Comparison of ENCODE assay signal across 20 cellular contexts in genomic region chr9:77131411-77131810, GRCh38.
"Had no signal": no experiment of that assay in that cellular context is flagged by ENCODE, and none has a peak within 500 bp of the region (broad histone marks: within the 10 kb centered on the region; RNA-seq: fewer than 3 reads in every experiment).

No MANE protein-coding gene starts in this region.

- H3K9me3 Mint-ChIP-seq: mesothelial cell of epicardium, natural killer cell, neural progenitor cell had no signal

- H3K4me1 Mint-ChIP-seq: memory B cell; natural killer cell; stimulated activated memory B cell treated with anti-CD40 and anti-IgM and Interleukin-4, amounts not matched to agents 10 μg/mL and 1 μg/mL and 100 μg/mL, for 72 hours had no signal

- H3K4me1 ChIP-seq: gastrocnemius medialis, heart right ventricle, left ventricle myocardium inferior, lower lobe of right lung, tibial artery, upper lobe of left lung, uterus had no signal

- H3K9me3 ChIP-seq: gastrocnemius medialis, lower lobe of right lung, ovary had no signal

- H3K27ac ChIP-seq: gastrocnemius medialis, heart right ventricle, left ventricle myocardium inferior, lower lobe of right lung, neural progenitor cell, ovary, tibial artery, upper lobe of left lung, uterus had no signal

- DNase-seq: effector memory CD4-positive, alpha-beta T cell; gastrocnemius medialis; heart right ventricle; islet precursor cell; left ventricle myocardium inferior; lower lobe of right lung; natural killer cell; nucleus accumbens; ovary; right cardiac atrium; stimulated activated CD4-positive, alpha-beta T cell treated with anti-CD3 and anti-CD28 coated beads, Interleukin-4, amount 100 ng/mL, for 1 hour; tibial artery; upper lobe of left lung; uterus had no signal

- H3K36me3 ChIP-seq: gastrocnemius medialis, heart right ventricle, left ventricle myocardium inferior, lower lobe of right lung, neural progenitor cell, ovary, tibial artery, upper lobe of left lung, uterus had no signal

- H3K4me3 Mint-ChIP-seq: memory B cell; mesothelial cell of epicardium; natural killer cell; neural progenitor cell; stimulated activated memory B cell treated with anti-CD40 and anti-IgM and Interleukin-4, amounts not matched to agents 10 μg/mL and 1 μg/mL and 100 μg/mL, for 72 hours; stimulated activated naive CD8-positive, alpha-beta T cell treated with anti-CD3 and anti-CD28 coated beads, Interleukin-15, Interleukin-2, amounts not matched to agents 100 ng/mL and 50 ng/mL, for 24 hours had no signal

- ATAC-seq: esophagus mucosa; gastrocnemius medialis; heart right ventricle; lower lobe of right lung; natural killer cell; right cardiac atrium; stimulated activated memory B cell treated with anti-CD40 and anti-IgM and Interleukin-4, amounts not matched to agents 10 μg/mL and 1 μg/mL and 100 μg/mL, for 72 hours had no signal

- H3K27ac Mint-ChIP-seq: memory B cell; mesothelial cell of epicardium; natural killer cell; neural progenitor cell; stimulated activated memory B cell treated with anti-CD40 and anti-IgM and Interleukin-4, amounts not matched to agents 10 μg/mL and 1 μg/mL and 100 μg/mL, for 72 hours; stimulated activated naive CD8-positive, alpha-beta T cell treated with anti-CD3 and anti-CD28 coated beads, Interleukin-15, Interleukin-2, amounts not matched to agents 100 ng/mL and 50 ng/mL, for 24 hours had no signal

- H3K27me3 ChIP-seq: gastrocnemius medialis, neural progenitor cell, ovary, upper lobe of left lung, uterus had no signal

- H3K36me3 Mint-ChIP-seq: memory B cell; mesothelial cell of epicardium; natural killer cell; neural progenitor cell; stimulated activated memory B cell treated with anti-CD40 and anti-IgM and Interleukin-4, amounts not matched to agents 10 μg/mL and 1 μg/mL and 100 μg/mL, for 72 hours had no signal

- H3K4me3 ChIP-seq: gastrocnemius medialis, heart right ventricle, left ventricle myocardium inferior, lower lobe of right lung, neural progenitor cell, ovary, tibial artery, upper lobe of left lung, uterus had no signal
